In genomic region chr18:29074147-29074546, GRCh38 we compare ENCODE assay signal across 8 cellular contexts.
"Had no signal": no experiment of that assay in that cellular context is flagged by ENCODE, and none has a peak within 500 bp of the region (broad histone marks: within the 10 kb centered on the region; RNA-seq: fewer than 3 reads in every experiment).

No MANE protein-coding gene starts in this region.

- H3K27me3 Mint-ChIP-seq: IgD-negative memory B cell had no signal

- H3K4me1 Mint-ChIP-seq: IgD-negative memory B cell had no signal

- H3K27ac ChIP-seq: HL-60 had no signal

- H3K4me3 ChIP-seq: K562 had no signal

- H3K36me3 Mint-ChIP-seq: IgD-negative memory B cell had no signal

- FAIRE-seq: HepG2, HTR-8/SVneo, K562 had no signal

- H3K4me3 Mint-ChIP-seq: IgD-negative memory B cell had no signal

- ATAC-seq: HepG2, K562 had no signal

- DNase-seq: IMR-90, KBM-7, KG1 had no signal

- H3K27ac Mint-ChIP-seq: IgD-negative memory B cell had no signal
